8 cellular contexts compared by ENCODE assay signal in the genomic region with DNA sequence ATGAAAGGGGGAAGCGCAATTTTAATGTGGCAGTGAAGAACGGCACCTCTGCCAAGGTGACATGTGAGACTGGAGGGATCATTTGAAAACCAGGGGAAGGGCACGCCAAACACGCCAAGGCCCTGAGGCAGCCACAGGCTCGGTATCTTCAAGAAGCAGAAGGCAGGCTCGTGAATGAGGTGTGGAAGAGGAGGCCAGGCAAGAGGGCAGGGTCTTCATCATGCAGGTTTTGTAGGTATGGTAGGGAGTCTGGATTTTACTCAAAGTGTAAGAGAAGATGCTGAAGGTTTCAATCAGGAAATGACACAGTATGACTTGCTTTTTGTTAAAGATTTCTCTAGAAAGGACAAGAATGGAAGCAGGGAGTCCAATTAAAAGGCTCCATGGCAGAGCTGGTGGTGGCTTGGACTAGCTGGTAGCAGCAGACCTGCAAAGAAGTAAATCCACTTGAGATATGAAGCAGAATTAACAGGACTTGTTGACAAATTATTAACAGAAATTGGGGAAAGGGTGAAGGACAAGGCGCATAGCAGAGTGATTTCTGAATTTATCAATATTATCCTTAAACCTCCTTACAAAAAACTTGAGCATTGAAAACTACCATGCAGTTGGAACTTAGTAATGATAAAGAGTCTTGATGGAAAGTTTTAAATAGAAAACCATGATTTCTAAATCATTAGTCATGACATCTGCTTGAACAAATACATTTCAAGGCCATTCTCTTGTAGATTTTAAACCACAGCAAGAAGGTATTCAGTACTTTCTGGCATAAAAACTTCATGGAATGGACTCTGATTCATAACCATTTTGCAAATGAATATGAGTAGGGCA.
DNase-seq lines count a peak whose midpoint lies in the region; ATAC-seq and TF ChIP-seq lines count a peak whose summit lies in the region.

No MANE protein-coding gene starts in this region.

- no peaks in the 10 kb centered on the region for H3K27me3 ChIP-seq in tibial nerve

- peaks cover 0 to 4% (median 0%) of the 10 kb centered on the region in 3 donors for H3K36me3 ChIP-seq in tibial nerve

- ATAC-seq in GM18867 (IDR thresholded peaks at IDR 0.05; ENCODE audit: unreplicated experiment): peak; percentile 65
- ATAC-seq in HG03378 (IDR thresholded peaks at IDR 0.05; ENCODE audit: unreplicated experiment): peak; percentile 68
- peak; percentile 92 for ATAC-seq in activated naive CD8-positive, alpha-beta T cell treated with anti-CD3 and anti-CD28 coated beads, Interleukin-2, amount 50 U/mL, for 24 hours
- ATAC-seq in GM18858 (IDR thresholded peaks at IDR 0.05; ENCODE audit: unreplicated experiment): no peak
- no peak for ATAC-seq in GM19452 (IDR thresholded peaks at IDR 0.05; ENCODE audit: unreplicated experiment)

- TF ChIP-seq POLR2A in tibial nerve (IDR thresholded peaks at IDR 0.05): no peak

- WGBS in tibial nerve, 2 donors: 93 to 94% methylated on average over 7 of the region's 7 CpGs

- DNase-seq in activated naive CD8-positive, alpha-beta T cell treated with anti-CD3 and anti-CD28 coated beads, Interleukin-2, amount 50 U/mL, for 24 hours: no peak
- DNase-seq in tibial nerve (ENCODE audit: low spot score in 2 of 2) (no peak), pons (ENCODE audit: low spot score) (no peak)

- TF ChIP-seq EP300 in tibial nerve (IDR thresholded peaks at IDR 0.05): no peak

- H3K4me3 ChIP-seq in tibial nerve: no peak overlapping the region

- peaks cover 9% of the 10 kb centered on the region for H3K9me3 Mint-ChIP-seq in activated naive CD8-positive, alpha-beta T cell treated with anti-CD3 and anti-CD28 coated beads, Interleukin-2, amount 50 U/mL, for 24 hours
- H3K9me3 Mint-ChIP-seq in nephron: peaks cover 4% of the 10 kb centered on the region

- TF ChIP-seq CTCF in nephron (IDR thresholded peaks at IDR 0.05; ENCODE audit: unreplicated experiment in 3 of 3): no peak
- TF ChIP-seq CTCF in tibial nerve (IDR thresholded peaks at IDR 0.05): no peak

- peaks cover 0 to 16% (median 9%) of the 10 kb centered on the region in 4 donors for H3K4me1 ChIP-seq in tibial nerve

- H3K27ac ChIP-seq in tibial nerve: peak overlapping the region in 2 of 4 donors; percentile 6 to 30

- peak overlapping the region; percentile 94 for H3K27ac Mint-ChIP-seq in activated naive CD8-positive, alpha-beta T cell treated with anti-CD3 and anti-CD28 coated beads, Interleukin-2, amount 50 U/mL, for 24 hours
- H3K27ac Mint-ChIP-seq in nephron: peak overlapping the region; percentile 3 to 63 (median 24)

- no peaks in the 10 kb centered on the region for H3K9me3 ChIP-seq in tibial nerve

- H3K4me3 Mint-ChIP-seq in activated naive CD8-positive, alpha-beta T cell treated with anti-CD3 and anti-CD28 coated beads, Interleukin-2, amount 50 U/mL, for 24 hours: peak overlapping the region; percentile 53
- no peak overlapping the region for H3K4me3 Mint-ChIP-seq in nephron

- H3K36me3 Mint-ChIP-seq in activated naive CD8-positive, alpha-beta T cell treated with anti-CD3 and anti-CD28 coated beads, Interleukin-2, amount 50 U/mL, for 24 hours (ENCODE audit: low read depth): peaks cover 57% of the 10 kb centered on the region
- peaks cover 56% of the 10 kb centered on the region for H3K36me3 Mint-ChIP-seq in nephron (ENCODE audit: low read depth)

- H3K4me1 Mint-ChIP-seq in activated naive CD8-positive, alpha-beta T cell treated with anti-CD3 and anti-CD28 coated beads, Interleukin-2, amount 50 U/mL, for 24 hours: peaks cover 58% of the 10 kb centered on the region
- no peaks in the 10 kb centered on the region for H3K4me1 Mint-ChIP-seq in nephron

- H3K27me3 Mint-ChIP-seq in activated naive CD8-positive, alpha-beta T cell treated with anti-CD3 and anti-CD28 coated beads, Interleukin-2, amount 50 U/mL, for 24 hours: no peaks in the 10 kb centered on the region
- no peaks in the 10 kb centered on the region for H3K27me3 Mint-ChIP-seq in nephron (ENCODE audit: low read depth)

Comparison
In these comparisons a context has a peak if more than half of its experiments do, and no peak if none do; other contexts are left out.
1. ATAC-seq: peak in GM18867 (single experiment), HG03378 (single experiment) and activated naive CD8-positive, alpha-beta T cell treated with anti-CD3 and anti-CD28 coated beads, Interleukin-2, amount 50 U/mL, for 24 hours (single experiment); none in GM18858 (single experiment) and GM19452 (single experiment).